In genomic region chr9:109791003-109791677, GRCh38 we compare ENCODE assay signal across 1 cellular context.
TF ChIP-seq lines count a peak whose summit lies in the region.

No MANE protein-coding gene starts in this region.

TF ChIP-seq in IMR-90, 13 proteins besides CTCF, POLR2A, EP300 and RAD21 (continued from another document):
- TF ChIP-seq ELK1 (IDR thresholded peaks at IDR 0.05; ENCODE audit: borderline replicate concordance, low read depth, low read length) = no peak
